Comparison of ENCODE assay signal across 21 cellular contexts in genomic region chr11:114152785-114153184, GRCh38.
DNase-seq lines count a peak whose midpoint lies in the region; ATAC-seq, FAIRE-seq and TF ChIP-seq lines count a peak whose summit lies in the region.
"Had no signal": no experiment of that assay in that cellular context is flagged by ENCODE, and none has a peak within 500 bp of the region (broad histone marks: within the 10 kb centered on the region; RNA-seq: fewer than 3 reads in every experiment).

No MANE protein-coding gene starts in this region.

- H3K9me3 Mint-ChIP-seq in activated T-cell treated with anti-CD3 and anti-CD28 coated beads, Interleukin-2, amount 50 U/mL, for 24 hours, result no peaks in the 10 kb centered on the region
- H3K9me3 Mint-ChIP-seq in activated T-cell treated with anti-CD3 and anti-CD28 coated beads, Interleukin-2, amount 50 U/mL, for 4 hours, result no peaks in the 10 kb centered on the region
- H3K9me3 Mint-ChIP-seq: activated CD8-positive, alpha-beta T cell treated with anti-CD3 and anti-CD28 coated beads for 36 hours; activated naive CD8-positive, alpha-beta T cell treated with anti-CD3 and anti-CD28 coated beads for 36 hours; T-helper 1 cell treated with Interleukin-12 subunit alpha and Interleukin-12 subunit beta and Interleukin-4 antibody, amounts not matched to agents 30 μg/mL and 1 μg/mL, for 36 hours had no signal

- no peaks in the 10 kb centered on the region for H3K27me3 Mint-ChIP-seq in activated T-cell treated with anti-CD3 and anti-CD28 coated beads, Interleukin-2, amount 50 U/mL, for 24 hours
- no peaks in the 10 kb centered on the region for H3K27me3 Mint-ChIP-seq in activated T-cell treated with anti-CD3 and anti-CD28 coated beads, Interleukin-2, amount 50 U/mL, for 4 hours (ENCODE audit: low read depth)
- H3K27me3 Mint-ChIP-seq: activated CD8-positive, alpha-beta T cell treated with anti-CD3 and anti-CD28 coated beads for 36 hours; activated naive CD8-positive, alpha-beta T cell treated with anti-CD3 and anti-CD28 coated beads for 36 hours had no signal

- WGBS in gastroesophageal sphincter (ENCODE audit: low coverage in 1 of 2), 2 donors, result 79 to 97% methylated on average over 2 of the region's 2 CpGs
- WGBS in small intestine, 3 donors, result 59 to 79% (median 79%) methylated on average over 2 of the region's 2 CpGs
- WGBS in urinary bladder, result 88% methylated on average over 2 of the region's 2 CpGs

- FAIRE-seq in small intestine (lab: Jason Lieb, UNC) (no peak), frontal cortex (lab: Jason Lieb, UNC) (no peak)
- FAIRE-seq: GM12891 had no signal

- TF ChIP-seq CTCF in gastroesophageal sphincter (IDR thresholded peaks at IDR 0.05), result no peak

- H3K4me3 ChIP-seq in gastroesophageal sphincter (no peak overlapping the region), small intestine (ENCODE audit: low read depth in 1 of 2, low read length in 2 of 2) (no peak overlapping the region), urinary bladder (ENCODE audit: low read depth, low read length) (no peak overlapping the region)
- H3K4me3 ChIP-seq: BLaER1 treated with 17β-estradiol and CSF1 and Interleukin-3, amounts not matched to agents 10 nM and 100 nM had no signal

- no peak for DNase-seq in activated T-cell treated with anti-CD3 and anti-CD28 coated beads, Interleukin-2, amount 50 U/mL, for 24 hours
- DNase-seq in activated T-cell treated with anti-CD3 and anti-CD28 coated beads, Interleukin-2, amount 50 U/mL, for 4 hours, result no peak
- DNase-seq in small intestine, result no peak
- DNase-seq in COLO668 (lab: John Stamatoyannopoulos, UW; ENCODE audit: unreplicated experiment), result no peak
- DNase-seq in frontal cortex (ENCODE audit: low spot score in 2 of 2), result no peak
- DNase-seq: activated CD8-positive, alpha-beta T cell treated with anti-CD3 and anti-CD28 coated beads for 36 hours; activated naive CD8-positive, alpha-beta T cell treated with anti-CD3 and anti-CD28 coated beads for 36 hours; activated T-cell treated with anti-CD3 and anti-CD28 coated beads, Interleukin-2, amount 50 U/mL, for 72 hours; glutamatergic neuron; naive thymus-derived CD4-positive, alpha-beta T cell; NCI-H1930; NCI-H446 treated with DMSO at 0.1 percent for 48 hours; SHP77 had no signal

- no peak for TF ChIP-seq POLR2A in gastroesophageal sphincter (IDR thresholded peaks at IDR 0.05)

- H3K4me1 Mint-ChIP-seq in activated T-cell treated with anti-CD3 and anti-CD28 coated beads, Interleukin-2, amount 50 U/mL, for 24 hours (ENCODE audit: low read depth), result peaks cover 43% of the 10 kb centered on the region
- H3K4me1 Mint-ChIP-seq in activated T-cell treated with anti-CD3 and anti-CD28 coated beads, Interleukin-2, amount 50 U/mL, for 4 hours (ENCODE audit: low read depth), result peaks cover 39% of the 10 kb centered on the region

- no peak for ATAC-seq in activated T-cell treated with anti-CD3 and anti-CD28 coated beads, Interleukin-2, amount 50 U/mL, for 4 hours
- ATAC-seq in gastroesophageal sphincter (no peak), GM21423 (IDR thresholded peaks at IDR 0.05; ENCODE audit: unreplicated experiment) (no peak)
- ATAC-seq: activated CD8-positive, alpha-beta T cell treated with anti-CD3 and anti-CD28 coated beads for 36 hours; HCT116; naive thymus-derived CD4-positive, alpha-beta T cell had no signal

- H3K27me3 ChIP-seq in gastroesophageal sphincter (no peaks in the 10 kb centered on the region), small intestine (ENCODE audit: control insufficient read depth in 2 of 2, insufficient read depth in 2 of 2, low read length in 2 of 2) (no peaks in the 10 kb centered on the region)

- no peaks in the 10 kb centered on the region for H3K36me3 Mint-ChIP-seq in activated T-cell treated with anti-CD3 and anti-CD28 coated beads, Interleukin-2, amount 50 U/mL, for 24 hours (ENCODE audit: low read depth)
- H3K36me3 Mint-ChIP-seq in activated T-cell treated with anti-CD3 and anti-CD28 coated beads, Interleukin-2, amount 50 U/mL, for 4 hours (ENCODE audit: insufficient read depth), result no peaks in the 10 kb centered on the region
- H3K36me3 Mint-ChIP-seq: activated naive CD8-positive, alpha-beta T cell treated with anti-CD3 and anti-CD28 coated beads for 36 hours had no signal

- H3K4me3 Mint-ChIP-seq in activated T-cell treated with anti-CD3 and anti-CD28 coated beads, Interleukin-2, amount 50 U/mL, for 24 hours, result no peak overlapping the region
- H3K4me3 Mint-ChIP-seq in activated T-cell treated with anti-CD3 and anti-CD28 coated beads, Interleukin-2, amount 50 U/mL, for 4 hours, result no peak overlapping the region
- H3K4me3 Mint-ChIP-seq: activated CD8-positive, alpha-beta T cell treated with anti-CD3 and anti-CD28 coated beads for 36 hours; activated naive CD8-positive, alpha-beta T cell treated with anti-CD3 and anti-CD28 coated beads for 36 hours; naive thymus-derived CD4-positive, alpha-beta T cell; T-helper 1 cell treated with Interleukin-12 subunit alpha and Interleukin-12 subunit beta and Interleukin-4 antibody, amounts not matched to agents 30 μg/mL and 1 μg/mL, for 36 hours had no signal

- H3K27ac ChIP-seq in gastroesophageal sphincter (peak overlapping the region; percentile 91 to 99 (median 97)), small intestine (ENCODE audit: low read depth in 1 of 2, low read length in 1 of 2) (peak overlapping the region; percentile 53 to 76), urinary bladder (ENCODE audit: low read depth) (peak overlapping the region; percentile 28)
- H3K27ac ChIP-seq: BLaER1 treated with 17β-estradiol and CSF1 and Interleukin-3, amounts not matched to agents 10 nM and 100 nM; HL-60 had no signal

- H3K9me3 ChIP-seq in gastroesophageal sphincter (no peaks in the 10 kb centered on the region), small intestine (ENCODE audit: control insufficient read depth, low read depth) (no peaks in the 10 kb centered on the region)
- H3K9me3 ChIP-seq: BLaER1 treated with 17β-estradiol and CSF1 and Interleukin-3, amounts not matched to agents 10 nM and 100 nM had no signal

- peak overlapping the region; percentile 6 for H3K27ac Mint-ChIP-seq in activated T-cell treated with anti-CD3 and anti-CD28 coated beads, Interleukin-2, amount 50 U/mL, for 24 hours
- H3K27ac Mint-ChIP-seq: activated CD8-positive, alpha-beta T cell treated with anti-CD3 and anti-CD28 coated beads for 36 hours; activated naive CD8-positive, alpha-beta T cell treated with anti-CD3 and anti-CD28 coated beads for 36 hours; activated T-cell treated with anti-CD3 and anti-CD28 coated beads, Interleukin-2, amount 50 U/mL, for 72 hours; T-helper 1 cell treated with Interleukin-12 subunit alpha and Interleukin-12 subunit beta and Interleukin-4 antibody, amounts not matched to agents 30 μg/mL and 1 μg/mL, for 36 hours had no signal

- H3K36me3 ChIP-seq in gastroesophageal sphincter (peaks cover 0 to 34% of the 10 kb centered on the region in 2 donors), small intestine (ENCODE audit: control insufficient read depth in 2 of 2, insufficient read depth in 2 of 2, low read length in 2 of 2) (no peaks in the 10 kb centered on the region), urinary bladder (ENCODE audit: insufficient read depth) (no peaks in the 10 kb centered on the region)
- H3K36me3 ChIP-seq: BLaER1 treated with 17β-estradiol and CSF1 and Interleukin-3, amounts not matched to agents 10 nM and 100 nM had no signal

- TF ChIP-seq EP300 in gastroesophageal sphincter (IDR thresholded peaks at IDR 0.05), result no peak

- H3K4me1 ChIP-seq in gastroesophageal sphincter (peaks cover 50 to 100% (median 85%) of the 10 kb centered on the region in 3 donors), small intestine (ENCODE audit: control insufficient read depth in 2 of 2, insufficient read depth in 1 of 2, low read depth in 1 of 2, low read length in 1 of 2) (peaks cover 11 to 27% of the 10 kb centered on the region in 2 donors), urinary bladder (ENCODE audit: insufficient read depth) (peaks cover 6% of the 10 kb centered on the region)

Comparison
In these comparisons a context has a peak if more than half of its experiments do, and no peak if none do; other contexts are left out.
1. H3K27ac ChIP-seq: peak in every context shown above with its lines; median percentile 97 in gastroesophageal sphincter; 64 in small intestine; 28 in urinary bladder.